Comparison of ENCODE assay signal across 1 cellular context in the genomic region with DNA sequence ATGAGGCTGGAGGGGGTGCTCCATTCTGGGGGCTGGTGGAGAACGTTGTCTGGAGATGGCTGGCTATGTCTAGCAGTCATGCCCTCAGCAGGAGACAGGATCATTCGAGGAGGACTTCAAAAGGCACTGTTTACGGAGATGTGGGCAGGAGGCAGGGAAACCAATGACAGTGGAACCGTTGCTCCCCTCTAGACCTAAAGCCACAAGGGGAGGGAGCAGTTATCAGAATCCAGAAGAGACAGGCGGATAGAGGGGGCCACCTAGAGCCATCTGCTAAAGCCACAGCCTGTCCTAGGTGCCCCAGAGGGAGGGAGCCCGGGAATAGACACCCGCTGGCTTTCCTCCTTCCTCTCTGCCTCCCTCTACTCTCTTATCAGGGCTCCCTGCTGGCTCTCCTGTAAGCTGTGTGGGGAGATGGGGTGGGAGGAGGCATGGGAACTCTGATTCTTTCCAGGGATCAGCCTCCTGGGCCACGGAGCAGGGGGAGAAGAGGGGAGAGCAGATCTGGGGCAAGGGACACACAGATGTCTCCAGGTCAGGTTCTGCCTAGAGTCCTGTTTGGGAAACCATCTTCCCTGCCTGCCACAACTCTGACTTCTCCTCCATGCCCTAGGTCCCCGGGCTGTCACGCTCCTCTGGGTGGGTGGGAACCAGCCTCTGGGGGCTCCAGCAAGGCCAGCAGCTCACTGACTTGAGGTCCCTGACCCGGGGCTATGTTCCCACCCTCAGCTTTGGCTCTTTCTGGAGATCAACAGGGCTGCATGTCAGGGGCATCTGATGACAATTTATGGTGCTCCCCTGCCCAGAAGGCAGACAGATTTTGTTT.
TF ChIP-seq lines count a peak whose summit lies in the region.

No MANE protein-coding gene starts in this region.

TF ChIP-seq in K562, 482 proteins besides CTCF, POLR2A, EP300 and RAD21 (continued from another document):
- TF ChIP-seq STAT6 (CRISPR knock-in tag; IDR thresholded peaks at IDR 0.05) (no peak), BRF1 (IDR thresholded peaks at IDR 0.05; ENCODE audit: borderline replicate concordance, extremely low read depth, insufficient read length) (no peak), DDX20 (tag; IDR thresholded peaks at IDR 0.05; ENCODE audit: low read depth) (no peak), ZBTB34 (CRISPR knock-in tag; IDR thresholded peaks at IDR 0.05) (no peak), TEAD2 (tag; IDR thresholded peaks at IDR 0.05) (no peak), LARP7 (IDR thresholded peaks at IDR 0.05) (no peak), FIP1L1 (IDR thresholded peaks at IDR 0.05; ENCODE audit: low read depth, low read length, poor library complexity, severe bottlenecking) (no peak), CBFA2T3 (IDR thresholded peaks at IDR 0.05) (peak; percentile 29; the same call in 1 of the 2 replicates), SNIP1 (IDR thresholded peaks at IDR 0.05; ENCODE audit: low read depth) (no peak), ZNF282 (CRISPR knock-in tag; IDR thresholded peaks at IDR 0.05) (no peak)
- TF ChIP-seq, protein P1, sequence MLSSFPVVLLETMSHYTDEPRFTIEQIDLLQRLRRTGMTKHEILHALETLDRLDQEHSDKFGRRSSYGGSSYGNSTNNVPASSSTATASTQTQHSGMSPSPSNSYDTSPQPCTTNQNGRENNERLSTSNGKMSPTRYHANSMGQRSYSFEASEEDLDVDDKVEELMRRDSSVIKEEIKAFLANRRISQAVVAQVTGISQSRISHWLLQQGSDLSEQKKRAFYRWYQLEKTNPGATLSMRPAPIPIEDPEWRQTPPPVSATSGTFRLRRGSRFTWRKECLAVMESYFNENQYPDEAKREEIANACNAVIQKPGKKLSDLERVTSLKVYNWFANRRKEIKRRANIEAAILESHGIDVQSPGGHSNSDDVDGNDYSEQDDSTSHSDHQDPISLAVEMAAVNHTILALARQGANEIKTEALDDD (IDR thresholded peaks at IDR 0.05): no peak
